In genomic region chr6:155595264-155595663, GRCh38 we compare ENCODE assay signal across 2 cellular contexts.
TF ChIP-seq lines count a peak whose summit lies in the region.

No MANE protein-coding gene starts in this region.

TF ChIP-seq in GM12878, 131 proteins besides CTCF, POLR2A, EP300 and RAD21 (continued from another document):
- TF ChIP-seq NKRF (conservative IDR thresholded peaks at IDR 0.05): no peak
- no peak for TF ChIP-seq NR2F1 (conservative IDR thresholded peaks at IDR 0.05)
TF ChIP-seq in GM12878: peak in this region for 0.

TF ChIP-seq in GM23338, 12 proteins besides CTCF, POLR2A, EP300 and RAD21 (continued from another document):
- TF ChIP-seq REST (IDR thresholded peaks at IDR 0.05; ENCODE audit: unreplicated experiment): no peak
- no peak for TF ChIP-seq NANOG (IDR thresholded peaks at IDR 0.05; ENCODE audit: borderline replicate concordance)
- no peak for TF ChIP-seq ETS1 (IDR thresholded peaks at IDR 0.05)
- no peak for TF ChIP-seq ZNF331 (CRISPR knock-in tag; IDR thresholded peaks at IDR 0.05; ENCODE audit: low read depth)
- no peak for TF ChIP-seq EZH2phosphoT487 (IDR thresholded peaks at IDR 0.05; ENCODE audit: unreplicated experiment)
- no peak for TF ChIP-seq ZNF462 (CRISPR knock-in tag; IDR thresholded peaks at IDR 0.05)
- no peak for TF ChIP-seq POLR2AphosphoS5 (IDR thresholded peaks at IDR 0.05; ENCODE audit: low read depth)
- no peak for TF ChIP-seq EZH2 (IDR thresholded peaks at IDR 0.05; ENCODE audit: low read depth, unreplicated experiment)
- TF ChIP-seq JUNB (IDR thresholded peaks at IDR 0.05; ENCODE audit: unreplicated experiment): no peak
